Comparison of ENCODE assay signal across 8 cellular contexts in genomic region chr16:52182840-52183239, GRCh38.
"Had no signal": no experiment of that assay in that cellular context is flagged by ENCODE, and none has a peak within 500 bp of the region (broad histone marks: within the 10 kb centered on the region; RNA-seq: fewer than 3 reads in every experiment).

No MANE protein-coding gene starts in this region.

- FAIRE-seq: G401.6, GM12878, GM12891, GM12892, GM18507, GM19239 had no signal

- ATAC-seq: GM12878 had no signal

- H3K4me3 ChIP-seq: GM12878 had no signal

- DNase-seq: GDM1, GF-D8 had no signal
